ENCODE assay signal across 25 cellular contexts in the genomic region with DNA sequence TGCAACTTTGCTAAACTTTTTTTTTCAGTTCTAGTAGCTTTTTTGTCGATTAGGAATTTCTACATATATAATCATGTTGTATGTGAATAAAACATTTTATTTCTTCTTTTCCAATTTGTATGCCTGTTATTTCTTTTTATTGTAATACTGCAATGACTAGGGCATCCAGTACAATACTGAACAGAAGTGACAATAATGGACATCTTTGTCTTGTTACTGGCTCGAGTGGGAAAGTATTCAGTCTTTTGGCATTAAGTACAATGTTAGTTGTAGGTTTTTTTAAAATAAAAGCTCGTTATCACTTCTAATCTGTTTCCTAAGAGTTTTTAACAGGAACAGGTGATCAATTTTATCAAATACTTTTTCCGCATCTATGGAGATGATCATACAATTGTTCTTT.
"Had no signal": no experiment of that assay in that cellular context is flagged by ENCODE, and none has a peak within 500 bp of the region (broad histone marks: within the 10 kb centered on the region; RNA-seq: fewer than 3 reads in every experiment).

No MANE protein-coding gene starts in this region.

- ATAC-seq: effector memory CD8-positive, alpha-beta T cell; gastrocnemius medialis; left cardiac atrium; lower lobe of right lung; pancreas; right lobe of liver; upper lobe of right lung had no signal

- H3K27ac ChIP-seq: epithelial cell of prostate, esophagus muscularis mucosa, gastrocnemius medialis, left ventricle myocardium inferior, lower lobe of right lung, pancreas, prostate gland, right lobe of liver, spleen, stomach, suprapubic skin, tibial artery, upper lobe of right lung had no signal

- H3K9me3 ChIP-seq: esophagus muscularis mucosa, gastrocnemius medialis, lower lobe of right lung, pancreas, prostate gland, right lobe of liver, stomach, suprapubic skin, upper lobe of right lung had no signal

- H3K4me1 ChIP-seq: esophagus muscularis mucosa, gastrocnemius medialis, left ventricle myocardium inferior, lower lobe of right lung, pancreas, prostate gland, right lobe of liver, spleen, suprapubic skin, tibial artery, upper lobe of right lung had no signal

- H3K27me3 ChIP-seq: esophagus muscularis mucosa, gastrocnemius medialis, pancreas, right lobe of liver, spleen, stomach, suprapubic skin, tibial artery, upper lobe of right lung had no signal

- H3K36me3 ChIP-seq: gastrocnemius medialis, lower lobe of right lung, pancreas, prostate gland, right lobe of liver, tibial artery had no signal

- H3K4me3 ChIP-seq: esophagus muscularis mucosa, gastrocnemius medialis, left ventricle myocardium inferior, lower lobe of right lung, pancreas, prostate gland, right lobe of liver, spleen, stomach, suprapubic skin, tibial artery, upper lobe of right lung had no signal

- DNase-seq: effector memory CD8-positive, alpha-beta T cell; gastrocnemius medialis; glutamatergic neuron; left cardiac atrium; left ventricle myocardium inferior; lower lobe of right lung; mesenchymal stem cell; naive B cell; occipital lobe; pancreas; retina; right lobe of liver; spleen; stimulated activated CD4-positive, alpha-beta T cell treated with anti-CD3 and anti-CD28 coated beads, Interleukin-15, amount 100 ng/mL, for 24 hours; stimulated activated CD4-positive, alpha-beta T cell treated with anti-CD3 and anti-CD28 coated beads, Interleukin-1b, Interleukin-23, amount 100 ng/mL, for 48 hours; stimulated activated CD4-positive, alpha-beta T cell treated with anti-CD3 and anti-CD28 coated beads, Interleukin-4, amount 100 ng/mL, for 24 hours; stimulated activated naive CD4-positive, alpha-beta T cell; stomach; tibial artery; upper lobe of right lung had no signal

- FAIRE-seq: keratinocyte had no signal
